8 cellular contexts compared by ENCODE assay signal in genomic region chr5:168047043-168047668, GRCh38.
DNase-seq lines count a peak whose midpoint lies in the region; ATAC-seq and TF ChIP-seq lines count a peak whose summit lies in the region.

No MANE protein-coding gene starts in this region.

- H3K4me1 ChIP-seq in colonic mucosa = no peaks in the 10 kb centered on the region
- H3K4me1 ChIP-seq in mucosa of descending colon (ENCODE audit: low read depth) = no peaks in the 10 kb centered on the region

- H3K27ac ChIP-seq in colonic mucosa = no peak overlapping the region

- H3K36me3 ChIP-seq in colonic mucosa (no peaks in the 10 kb centered on the region), mucosa of descending colon (ENCODE audit: low read depth) (no peaks in the 10 kb centered on the region)

- peak; percentile 2 for DNase-seq in stimulated activated CD4-positive, alpha-beta T cell treated with anti-CD3 and anti-CD28 coated beads, Interleukin-1b, Interleukin-23, amount 100 ng/mL, for 48 hours
- DNase-seq in stimulated activated CD4-positive, alpha-beta T cell treated with anti-CD3 and anti-CD28 coated beads, Interleukin-4, amount 100 ng/mL, for 1 hour = no peak
- DNase-seq in NCI-H69 (lab: John Stamatoyannopoulos, UW) (peak; percentile 92), colonic mucosa (peak; percentile 70), mucosa of descending colon (peak in 2 of 3 donors; percentile 42 to 70), cerebellar nuclear complex (lab: John Stamatoyannopoulos, UW) (no peak)

- intact Hi-C loops in colonic mucosa (cut with DNase I) = loop anchor here (2.0 to 10.0 kb wide), 2 partner anchors 324 to 1082 kb away; no protein-coding TSS in a partner anchor
- intact Hi-C loops in mucosa of descending colon (cut with DNase I, micrococcal nuclease) = loop anchor here (10.0 kb wide), 1 partner anchor 322 kb away; no protein-coding TSS in a partner anchor

- TF ChIP-seq CTCF in colonic mucosa (IDR thresholded peaks at IDR 0.05) (peak; percentile 43), mucosa of descending colon (IDR thresholded peaks at IDR 0.05) (no peak)

- no peak overlapping the region for H3K9ac ChIP-seq in colonic mucosa (ENCODE audit: low read depth in 2 of 2, low read length in 2 of 2)

- no peaks in the 10 kb centered on the region for H3K27me3 ChIP-seq in colonic mucosa

- H3K9me3 ChIP-seq in colonic mucosa = no peaks in the 10 kb centered on the region
- H3K9me3 ChIP-seq in mucosa of descending colon = no peaks in the 10 kb centered on the region

- ATAC-seq in HG02981 (IDR thresholded peaks at IDR 0.05; ENCODE audit: unreplicated experiment) (peak; percentile 57), mucosa of descending colon (peak; percentile 95), GM19395 (IDR thresholded peaks at IDR 0.05; ENCODE audit: unreplicated experiment) (no peak)

- H3K4me3 ChIP-seq in colonic mucosa = no peak overlapping the region
- H3K4me3 ChIP-seq in mucosa of descending colon = no peak overlapping the region

Comparison
In these comparisons a context has a peak if more than half of its experiments do, and no peak if none do; other contexts are left out.
1. DNase-seq: peak in stimulated activated CD4-positive, alpha-beta T cell treated with anti-CD3 and anti-CD28 coated beads, Interleukin-1b, Interleukin-23, amount 100 ng/mL, for 48 hours (single experiment), NCI-H69 (single experiment), colonic mucosa (single experiment) and mucosa of descending colon (2 of 3); none in stimulated activated CD4-positive, alpha-beta T cell treated with anti-CD3 and anti-CD28 coated beads, Interleukin-4, amount 100 ng/mL, for 1 hour (single experiment) and cerebellar nuclear complex (0 of 2).